8 cellular contexts compared by ENCODE assay signal in genomic region chr11:74398244-74399159, GRCh38. TPM values are rescaled to one million over a fixed set of nuclear protein-coding genes. Genes with fewer than 3 reads are reported as not detected.
A peak's percentile ranks its signal among the peaks of the same experiment; 100 is the strongest.
DNase-seq lines count a peak whose midpoint lies in the region; ATAC-seq and TF ChIP-seq lines count a peak whose summit lies in the region.

Gene PGM2L1 (minus strand): TSS chr11:74398433. CDS start chr11:74398161, 272 bp downstream.

- H3K36me3 ChIP-seq in IMR-90 (ENCODE audit: control insufficient read depth, insufficient read depth, low read length) (no peaks in the 10 kb centered on the region), OCI-LY7 (ENCODE audit: insufficient read depth, low read length) (no peaks in the 10 kb centered on the region)

- peak within 1 kb of the TSS; percentile 96 for H2AFZ ChIP-seq in IMR-90 (replicated peaks; ENCODE audit: low read length, poor library complexity)
- peak within 1 kb of the TSS; percentile 75 for H2AFZ ChIP-seq in OCI-LY7 (ENCODE audit: low read length)

- TF ChIP-seq CTCF in IMR-90 (conservative IDR thresholded peaks at IDR 0.05; ENCODE audit: low read depth, low read length) (no peak), OCI-LY7 (conservative IDR thresholded peaks at IDR 0.05; ENCODE audit: low read length) (no peak)

- peak within 1 kb of the TSS; percentile 86 for H3K9ac ChIP-seq in IMR-90 (ENCODE audit: low read depth, low read length)

- intact Hi-C loops in IMR-90 (cut with micrococcal nuclease), result no loop called here
- intact Hi-C loops in OCI-LY7 (cut with micrococcal nuclease; ENCODE audit: unreplicated experiment), result no loop called here

- ATAC-seq in GM21529 (IDR thresholded peaks at IDR 0.05; ENCODE audit: unreplicated experiment), result peak; percentile 96
- ATAC-seq in IMR-90 (ENCODE audit: low read depth), result peak; percentile 97

- H3K4me2 ChIP-seq in IMR-90 (ENCODE audit: low read depth, low read length) (peak within 1 kb of the TSS; percentile 98), OCI-LY7 (ENCODE audit: low read length) (peak within 1 kb of the TSS; percentile 100)

- DNase-seq in DMS114 treated with DMSO at 0.1 percent for 48 hours (lab: John Stamatoyannopoulos, UW; ENCODE audit: unreplicated experiment) (peak; percentile 91), IMR-90 (peak; percentile 90), OCI-LY7 (ENCODE audit: low spot score) (peak; percentile 93), activated T-cell treated with anti-CD3 and anti-CD28 coated beads for 4 hours (peak; percentile 87), epithelial cell of prostate (ENCODE audit: low read depth, low spot score) (peak; percentile 62)
- DNase-seq in stimulated activated CD8-positive, alpha-beta memory T cell treated with anti-CD3 and anti-CD28 coated beads, Interleukin-2, amount 100 ng/mL, for 48 hours (ENCODE audit: low read depth in 2 of 2), result peak; percentile 86 to 87

- H4K91ac ChIP-seq in IMR-90 (ENCODE audit: insufficient read depth, low read depth, low read length), result peak within 1 kb of the TSS; percentile 83

- H3K79me2 ChIP-seq in OCI-LY7 (ENCODE audit: insufficient read depth, low read depth, low read length), result no peaks in the 10 kb centered on the region

- H3K18ac ChIP-seq in IMR-90 (ENCODE audit: low read depth, low read length), result peak within 1 kb of the TSS; percentile 60

- no TSS peak for BruUV-seq in IMR-90 (replicated peaks; lab: Mats Ljungman, UMichigan)
- no TSS peak for BruUV-seq in OCI-LY7 (replicated peaks; lab: Mats Ljungman, UMichigan)

- H3K9me3 ChIP-seq in IMR-90 (ENCODE audit: control insufficient read depth, insufficient read depth, low read length) (no peaks in the 10 kb centered on the region), OCI-LY7 (ENCODE audit: low read length) (no peaks in the 10 kb centered on the region), mononuclear cell (ENCODE audit: low read depth, low read length) (no peaks in the 10 kb centered on the region)

- peak within 1 kb of the TSS; percentile 87 for H2AK9ac ChIP-seq in IMR-90 (replicated peaks; ENCODE audit: low read depth, low read length, poor library complexity)

- H2BK15ac ChIP-seq in IMR-90 (ENCODE audit: low read depth, low read length), result peak within 1 kb of the TSS; percentile 55; the same call in 2 of the 3 replicates

- peak within 1 kb of the TSS; percentile 96 for H3K4ac ChIP-seq in IMR-90 (ENCODE audit: low read depth, low read length)

- peak within 1 kb of the TSS; percentile 74 for H2BK5ac ChIP-seq in IMR-90 (ENCODE audit: low read depth, low read length, poor library complexity, severe bottlenecking)

- CTCF ChIA-PET in IMR-90 (lab: Yijun Ruan, JAX), result interaction anchor here (1.2 kb wide), 1 partner anchor 65 kb away, joined by 3 read pairs; no protein-coding TSS in a partner anchor
- CTCF ChIA-PET in OCI-LY7 (lab: Charles Lee; ENCODE audit: unreplicated experiment), result interaction anchor here (0.5 to 1.0 kb wide), 3 partner anchors 9 to 1020 kb away, joined by 3 to 4 read pairs (median 3); no protein-coding TSS in a partner anchor

- H2BK20ac ChIP-seq in IMR-90 (ENCODE audit: low read depth, low read length), result peak within 1 kb of the TSS; percentile 60; the same call in 1 of the 2 replicates

- H3K4me3 ChIP-seq in IMR-90 (ENCODE audit: insufficient read depth, low read depth, low read length) (peak within 1 kb of the TSS; percentile 64), OCI-LY7 (ENCODE audit: low read depth, low read length, poor library complexity, severe bottlenecking) (peak within 1 kb of the TSS; percentile 76), mononuclear cell (ENCODE audit: low read length) (peak within 1 kb of the TSS; percentile 64)

- in situ Hi-C loops in IMR-90 (cut with MboI; ENCODE audit: low sequenced_read_pairs), result no loop called here

- H4K5ac ChIP-seq in IMR-90 (ENCODE audit: low read depth, low read length), result peak within 1 kb of the TSS; percentile 94

- peak within 1 kb of the TSS; percentile 70 for H3K56ac ChIP-seq in IMR-90 (ENCODE audit: extremely low read depth, insufficient read depth, low read length)

- H3K4me1 ChIP-seq in IMR-90 (ENCODE audit: control insufficient read depth, insufficient read depth, low read length) (no peaks in the 10 kb centered on the region), OCI-LY7 (ENCODE audit: insufficient read depth, low read length, poor library complexity, severe bottlenecking) (peaks cover 14% of the 10 kb centered on the region), mononuclear cell (ENCODE audit: insufficient read depth, low read length) (peaks cover 3% of the 10 kb centered on the region)

- H3K79me1 ChIP-seq in IMR-90 (ENCODE audit: low read depth in 1 of 2, low read length in 2 of 2), result peaks cover 2 to 16% of the 10 kb centered on the region in 2 experiments; a peak in 2 of 4 replicates

- peak within 1 kb of the TSS; percentile 75 for H3K27ac ChIP-seq in IMR-90 (ENCODE audit: insufficient read depth, low read length)
- peak within 1 kb of the TSS; percentile 31 for H3K27ac ChIP-seq in OCI-LY7 (ENCODE audit: low read depth, low read length, poor library complexity, severe bottlenecking)
- peak within 1 kb of the TSS; percentile 63 for H3K27ac ChIP-seq in epithelial cell of prostate

- H3K27me3 ChIP-seq in IMR-90 (ENCODE audit: control insufficient read depth, insufficient read depth, low read length), result no peaks in the 10 kb centered on the region
- H3K27me3 ChIP-seq in mononuclear cell (ENCODE audit: insufficient read depth, low read length), result no peaks in the 10 kb centered on the region

- H3K9me1 ChIP-seq in IMR-90 (ENCODE audit: insufficient read depth, low read length), result 0 out of 2 replicates have a peak, but pooled peaks cover 3% of the 10 kb centered on the region

- H3K9me2 ChIP-seq in OCI-LY7 (ENCODE audit: insufficient read depth, low read length), result no peaks in the 10 kb centered on the region

- 0 out of 2 replicates have a peak, but pooled peaks have one; percentile 1 for TF ChIP-seq RAD21 in IMR-90 (IDR thresholded peaks at IDR 0.05; ENCODE audit: low read length)

- dilution Hi-C loops in IMR-90 (cut with HindIII; ENCODE audit: low sequenced_read_pairs, unreplicated experiment), result no loop called here

- H4K20me1 ChIP-seq in IMR-90 (ENCODE audit: insufficient read depth, low read length) (no peaks in the 10 kb centered on the region), OCI-LY7 (ENCODE audit: insufficient read depth, low read length) (no peaks in the 10 kb centered on the region)

- H2AK5ac ChIP-seq in IMR-90 (ENCODE audit: low read depth, low read length), result peak within 1 kb of the TSS; percentile 78

- 3% methylated on average over 31 of the region's 71 CpGs; no CpG with 5 or more reads in 1 of the 2 experiments for WGBS in IMR-90 (ENCODE audit: extremely low coverage in 2 of 2, insufficient read length in 1 of 2), 2 experiments

- POLR2A ChIA-PET in IMR-90 (lab: Charles Lee; ENCODE audit: unreplicated experiment) (no interaction called here), OCI-LY7 (lab: Charles Lee) (interaction anchor here (0.5 to 1.5 kb wide), 5 partner anchors 9 to 414 kb away, joined by 3 read pairs; no protein-coding TSS in a partner anchor)

- H3K14ac ChIP-seq in IMR-90 (replicated peaks; ENCODE audit: low read depth, low read length), result peak within 1 kb of the TSS; percentile 97

- H4K8ac ChIP-seq in IMR-90 (ENCODE audit: low read depth in 2 of 2, low read length in 2 of 2), result peak within 1 kb of the TSS; percentile 80 to 99

- peak within 1 kb of the TSS; percentile 79 for H2BK120ac ChIP-seq in IMR-90 (ENCODE audit: low read depth, low read length)

- peak; percentile 48; the same call in 1 of the 2 replicates for TF ChIP-seq POLR2A in IMR-90 (IDR thresholded peaks at IDR 0.05; ENCODE audit: low read depth, low read length)

- H3K23ac ChIP-seq in IMR-90 (ENCODE audit: low read depth, low read length), result peak within 1 kb of the TSS; percentile 91

TF ChIP-seq in IMR-90, 13 proteins besides CTCF, POLR2A, EP300 and RAD21 (continues in another document):
- TF ChIP-seq MAZ (IDR thresholded peaks at IDR 0.05; ENCODE audit: borderline replicate concordance, low read depth, low read length), result peak; percentile 97
- TF ChIP-seq BHLHE40 (IDR thresholded peaks at IDR 0.05; ENCODE audit: low read depth, low read length), result peak; percentile 71
- peak; percentile 71 for TF ChIP-seq USF2 (IDR thresholded peaks at IDR 0.05; ENCODE audit: low read depth, low read length)
- no peak for TF ChIP-seq CHD1 (IDR thresholded peaks at IDR 0.05; ENCODE audit: low read depth, low read length)
- peak; percentile 83 for TF ChIP-seq CEBPB (IDR thresholded peaks at IDR 0.05; ENCODE audit: low read depth, low read length)
- no peak for TF ChIP-seq RFX5 (IDR thresholded peaks at IDR 0.05; ENCODE audit: low read depth, low read length)
- TF ChIP-seq RCOR1 (IDR thresholded peaks at IDR 0.05; ENCODE audit: insufficient replicate concordance, low read length), result no peak
- TF ChIP-seq MAFK (IDR thresholded peaks at IDR 0.05; ENCODE audit: low read depth, low read length), result peak; percentile 2; the same call in 1 of the 2 replicates
- TF ChIP-seq ELK1 (IDR thresholded peaks at IDR 0.05; ENCODE audit: borderline replicate concordance, low read depth, low read length), result no peak
- no peak for TF ChIP-seq SMC3 (IDR thresholded peaks at IDR 0.05; ENCODE audit: low read depth, low read length)
- peak; percentile 79; the same call in 1 of the 2 replicates for TF ChIP-seq MXI1 (IDR thresholded peaks at IDR 0.05; ENCODE audit: borderline replicate concordance, low read depth, low read length)
- no peak for TF ChIP-seq FOS (IDR thresholded peaks at IDR 0.05; ENCODE audit: low read depth, low read length)

RNA-seq across cellular contexts. Expression of gene PGM2L1, which starts in this region (rescaled TPM):
- total RNA-seq in IMR-90 (2012; rRNA removed) (1.8 and 2.8 TPM in 2 replicates), OCI-LY7 (2022) (0.78 and 0.87 TPM in 2 replicates), mononuclear cell (3.5 TPM)
- 0.62 and 0.72 TPM in 2 replicates for polyA plus RNA-seq in IMR-90 (2012; rRNA removed)
- 0.12 and 0.14 TPM in 2 replicates for polyA plus RNA-seq in IMR-90 (2012; cell fraction: cytosol; rRNA removed)
- 0.83 and 1.0 TPM in 2 replicates for polyA plus RNA-seq in IMR-90 (2012; cell fraction: nucleus; rRNA removed; ENCODE audit: low replicate concordance)
- 0.28 and 0.79 TPM in 2 replicates for total RNA-seq in OCI-LY7 (2014; rRNA removed; shearing (Covaris generic))

Comparison
In these comparisons a context has a peak if more than half of its experiments do, and no peak if none do; other contexts are left out.
1. Peak in every context shown above with its lines: DNase-seq, ATAC-seq, H3K4me3 ChIP-seq and H3K27ac ChIP-seq.
2. Peak in DNase-seq, H3K4me3 ChIP-seq, H3K27ac ChIP-seq and H3K4me2 ChIP-seq in OCI-LY7; RNA of the gene not detected or under 1 TPM.